ENCODE assay signal across 13 cellular contexts in the genomic region with DNA sequence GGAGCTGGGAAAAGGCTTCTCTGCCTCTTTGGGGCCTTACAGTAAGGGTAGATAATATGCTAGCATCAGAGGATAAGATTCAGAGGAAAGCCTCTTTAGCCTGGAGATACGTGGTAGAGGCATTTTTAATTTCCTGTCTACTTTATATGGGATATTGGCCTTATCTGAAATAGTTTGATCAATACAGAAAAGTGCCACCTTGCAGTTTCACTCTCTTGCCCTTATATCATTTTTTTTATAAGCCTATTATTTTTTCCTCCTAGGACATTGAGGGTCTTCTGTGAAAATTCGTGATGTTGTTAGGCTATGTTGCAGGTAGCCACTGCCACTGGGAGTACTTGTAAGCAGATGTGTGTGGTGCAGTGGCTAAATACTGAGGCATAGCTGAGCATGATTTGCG. TPM values are rescaled to one million over a fixed set of nuclear protein-coding genes. Genes with fewer than 3 reads are reported as not detected.
DNase-seq lines count a peak whose midpoint lies in the region; ATAC-seq and TF ChIP-seq lines count a peak whose summit lies in the region.
"Had no signal": no experiment of that assay in that cellular context is flagged by ENCODE, and none has a peak within 500 bp of the region (broad histone marks: within the 10 kb centered on the region; RNA-seq: fewer than 3 reads in every experiment).

No MANE protein-coding gene starts in this region.

- ATAC-seq in activated CD8-positive, alpha-beta memory T cell treated with anti-CD3 and anti-CD28 coated beads, Interleukin-2, amount 10 ng/mL, durations not matched to agents 7 days and 5 days, result no peak
- ATAC-seq in CD8-positive, alpha-beta T cell, result no peak
- ATAC-seq in activated naive CD8-positive, alpha-beta T cell treated with anti-CD3 and anti-CD28 coated beads, Interleukin-2, amount 50 U/mL, for 24 hours, result no peak
- ATAC-seq in HG02884 (IDR thresholded peaks at IDR 0.05; ENCODE audit: unreplicated experiment), result no peak

- H3K4me2 ChIP-seq in PC-9, result no peak overlapping the region

- DNase-seq in activated CD8-positive, alpha-beta memory T cell treated with anti-CD3 and anti-CD28 coated beads, Interleukin-2, amount 10 ng/mL, durations not matched to agents 7 days and 5 days, result no peak
- DNase-seq in activated CD8-positive, alpha-beta memory T cell treated with anti-CD3 and anti-CD28 coated beads, Interleukin-2, amount 50 U/mL, for 4 hours, result no peak
- no peak for DNase-seq in CD8-positive, alpha-beta T cell
- no peak for DNase-seq in activated naive CD8-positive, alpha-beta T cell treated with anti-CD3 and anti-CD28 coated beads, Interleukin-2, amount 50 U/mL, for 24 hours
- DNase-seq in nephron progenitor cell (no peak), PC-9 (no peak), cortex of kidney (lab: John Stamatoyannopoulos, UW) (no peak)
- DNase-seq: GF-D8, NCI-H1436 treated with DMSO at 0.1 percent for 48 hours, NCI-H2081 treated with DMSO at 0.1 percent for 48 hours, NCI-H345, NCI-H69 had no signal

- H3K27ac Mint-ChIP-seq in activated CD8-positive, alpha-beta memory T cell treated with anti-CD3 and anti-CD28 coated beads, Interleukin-2, amount 10 ng/mL, durations not matched to agents 7 days and 5 days, result peak overlapping the region; percentile 76
- peak overlapping the region; percentile 46 for H3K27ac Mint-ChIP-seq in CD8-positive, alpha-beta T cell
- peak overlapping the region; percentile 75 for H3K27ac Mint-ChIP-seq in activated naive CD8-positive, alpha-beta T cell treated with anti-CD3 and anti-CD28 coated beads, Interleukin-2, amount 50 U/mL, for 24 hours
- peak overlapping the region; percentile 67 for H3K27ac Mint-ChIP-seq in nephron progenitor cell

- H3K27ac ChIP-seq in CD8-positive, alpha-beta T cell (ENCODE audit: low read depth, low read length), result no peak overlapping the region
- no peak overlapping the region for H3K27ac ChIP-seq in PC-9

- no peaks in the 10 kb centered on the region for H3K27me3 ChIP-seq in CD8-positive, alpha-beta T cell (ENCODE audit: insufficient read depth, low read length)
- H3K27me3 ChIP-seq in PC-9 (ENCODE audit: insufficient read depth, low read depth), result no peaks in the 10 kb centered on the region

- H3K4me1 ChIP-seq in CD8-positive, alpha-beta T cell (ENCODE audit: insufficient read depth, low read length), result no peaks in the 10 kb centered on the region
- H3K4me1 ChIP-seq in PC-9 (replicated peaks; ENCODE audit: insufficient read depth), result no peaks in the 10 kb centered on the region

- no peak for TF ChIP-seq CTCF in CD8-positive, alpha-beta T cell (IDR thresholded peaks at IDR 0.05)
- TF ChIP-seq CTCF in nephron progenitor cell (IDR thresholded peaks at IDR 0.05) (no peak), PC-9 (conservative IDR thresholded peaks at IDR 0.05) (no peak)

- peaks cover 3% of the 10 kb centered on the region for H3K4me1 Mint-ChIP-seq in activated CD8-positive, alpha-beta memory T cell treated with anti-CD3 and anti-CD28 coated beads, Interleukin-2, amount 10 ng/mL, durations not matched to agents 7 days and 5 days
- no peaks in the 10 kb centered on the region for H3K4me1 Mint-ChIP-seq in CD8-positive, alpha-beta T cell (ENCODE audit: low read depth)
- no peaks in the 10 kb centered on the region for H3K4me1 Mint-ChIP-seq in activated naive CD8-positive, alpha-beta T cell treated with anti-CD3 and anti-CD28 coated beads, Interleukin-2, amount 50 U/mL, for 24 hours
- H3K4me1 Mint-ChIP-seq in nephron progenitor cell, result no peaks in the 10 kb centered on the region

- no peaks in the 10 kb centered on the region for H3K27me3 Mint-ChIP-seq in activated CD8-positive, alpha-beta memory T cell treated with anti-CD3 and anti-CD28 coated beads, Interleukin-2, amount 10 ng/mL, durations not matched to agents 7 days and 5 days
- no peaks in the 10 kb centered on the region for H3K27me3 Mint-ChIP-seq in CD8-positive, alpha-beta T cell (ENCODE audit: low read depth)
- no peaks in the 10 kb centered on the region for H3K27me3 Mint-ChIP-seq in activated naive CD8-positive, alpha-beta T cell treated with anti-CD3 and anti-CD28 coated beads, Interleukin-2, amount 50 U/mL, for 24 hours
- H3K27me3 Mint-ChIP-seq in nephron progenitor cell (ENCODE audit: low read depth, poor library complexity), result peaks cover 3% of the 10 kb centered on the region

- H3K9me3 Mint-ChIP-seq in activated CD8-positive, alpha-beta memory T cell treated with anti-CD3 and anti-CD28 coated beads, Interleukin-2, amount 10 ng/mL, durations not matched to agents 7 days and 5 days (ENCODE audit: low read depth), result no peaks in the 10 kb centered on the region
- no peaks in the 10 kb centered on the region for H3K9me3 Mint-ChIP-seq in CD8-positive, alpha-beta T cell
- H3K9me3 Mint-ChIP-seq in activated naive CD8-positive, alpha-beta T cell treated with anti-CD3 and anti-CD28 coated beads, Interleukin-2, amount 50 U/mL, for 24 hours, result no peaks in the 10 kb centered on the region
- peaks cover 2% of the 10 kb centered on the region for H3K9me3 Mint-ChIP-seq in nephron progenitor cell

- H3K9me2 ChIP-seq in PC-9 (ENCODE audit: insufficient read depth), result no peaks in the 10 kb centered on the region

- no peak overlapping the region for H3K4me3 Mint-ChIP-seq in activated CD8-positive, alpha-beta memory T cell treated with anti-CD3 and anti-CD28 coated beads, Interleukin-2, amount 10 ng/mL, durations not matched to agents 7 days and 5 days
- H3K4me3 Mint-ChIP-seq in CD8-positive, alpha-beta T cell, result no peak overlapping the region
- H3K4me3 Mint-ChIP-seq in activated naive CD8-positive, alpha-beta T cell treated with anti-CD3 and anti-CD28 coated beads, Interleukin-2, amount 50 U/mL, for 24 hours, result no peak overlapping the region
- H3K4me3 Mint-ChIP-seq in nephron progenitor cell, result no peak overlapping the region

- H3K4me3 ChIP-seq in CD8-positive, alpha-beta T cell (ENCODE audit: low read depth, low read length), result no peak overlapping the region
- H3K4me3 ChIP-seq in PC-9, result no peak overlapping the region

- CTCF ChIA-PET in activated CD8-positive, alpha-beta memory T cell treated with anti-CD3 and anti-CD28 coated beads, Interleukin-2, amount 10 ng/mL, durations not matched to agents 7 days and 5 days (lab: Charles Lee), result interaction anchor here (1.1 kb wide), 1 partner anchor 374 kb away, joined by 3 read pairs; no protein-coding TSS in a partner anchor
- CTCF ChIA-PET in CD8-positive, alpha-beta T cell (lab: Charles Lee), result no interaction called here
- CTCF ChIA-PET in PC-9 (lab: Charles Lee), result no interaction called here

- peaks cover 57% of the 10 kb centered on the region for H4K20me1 ChIP-seq in PC-9 (ENCODE audit: insufficient read depth)

- no TSS peak for BruUV-seq in PC-9 (replicated peaks; lab: Mats Ljungman, UMichigan)

- peaks cover 7% of the 10 kb centered on the region; the same call in 1 of the 2 replicates for H3K79me2 ChIP-seq in PC-9 (ENCODE audit: low read depth)

- H3F3A ChIP-seq in PC-9 (ENCODE audit: insufficient read depth, low read depth), result peaks cover 56% of the 10 kb centered on the region

- intact Hi-C loops in CD8-positive, alpha-beta T cell (cut with DNase I, micrococcal nuclease), result no loop called here
- intact Hi-C loops in PC-9 (cut with micrococcal nuclease; ENCODE audit: unreplicated experiment), result no loop called here

- POLR2A ChIA-PET in CD8-positive, alpha-beta T cell (lab: Charles Lee), result no interaction called here
- POLR2A ChIA-PET in PC-9 (lab: Charles Lee; ENCODE audit: unreplicated experiment), result interaction anchor here (0.7 kb wide), 1 partner anchor 80 kb away, joined by 17 read pairs; no protein-coding TSS in a partner anchor

- peaks cover 60% of the 10 kb centered on the region for H3K36me3 ChIP-seq in CD8-positive, alpha-beta T cell (ENCODE audit: insufficient read depth, low read length)
- peaks cover 88% of the 10 kb centered on the region for H3K36me3 ChIP-seq in PC-9 (ENCODE audit: low read depth)

- no peaks in the 10 kb centered on the region for H3K9me3 ChIP-seq in CD8-positive, alpha-beta T cell (ENCODE audit: low read length)
- no peaks in the 10 kb centered on the region for H3K9me3 ChIP-seq in PC-9 (ENCODE audit: insufficient read depth, low read depth)

- no peak overlapping the region for H2AFZ ChIP-seq in PC-9

- peaks cover 61% of the 10 kb centered on the region for H3K36me3 Mint-ChIP-seq in activated CD8-positive, alpha-beta memory T cell treated with anti-CD3 and anti-CD28 coated beads, Interleukin-2, amount 10 ng/mL, durations not matched to agents 7 days and 5 days
- peaks cover 85% of the 10 kb centered on the region for H3K36me3 Mint-ChIP-seq in CD8-positive, alpha-beta T cell
- peaks cover 78% of the 10 kb centered on the region for H3K36me3 Mint-ChIP-seq in activated naive CD8-positive, alpha-beta T cell treated with anti-CD3 and anti-CD28 coated beads, Interleukin-2, amount 50 U/mL, for 24 hours (ENCODE audit: low read depth)
- peaks cover 80% of the 10 kb centered on the region for H3K36me3 Mint-ChIP-seq in nephron progenitor cell (ENCODE audit: low read depth)

RNA-seq across cellular contexts. Expression of gene TOGARAM2, which starts 40.1 kb away (rescaled TPM):
- 10 to 100 TPM; 15.0 to 23.9 TPM for total RNA-seq in activated CD8-positive, alpha-beta memory T cell treated with anti-CD3 and anti-CD28 coated beads, Interleukin-2, amount 10 ng/mL, durations not matched to agents 7 days and 5 days
- 1 to 10 TPM; 4.6 to 4.8 TPM for total RNA-seq in CD8-positive, alpha-beta T cell
- total RNA-seq in PC-9 (2021), result 0.44 and 0.45 TPM in 2 replicates

RNA-seq across cellular contexts. Expression of gene WDR43, which starts 46.5 kb away (rescaled TPM):
- total RNA-seq in activated CD8-positive, alpha-beta memory T cell treated with anti-CD3 and anti-CD28 coated beads, Interleukin-2, amount 10 ng/mL, durations not matched to agents 7 days and 5 days, result 10 to 100 TPM; 70.9 to 89.7 TPM
- 10 to 100 TPM; 89.2 to 90.0 TPM for total RNA-seq in CD8-positive, alpha-beta T cell
- total RNA-seq in PC-9 (2021), result 37.1 and 57.9 TPM in 2 replicates
